In the genomic region with DNA sequence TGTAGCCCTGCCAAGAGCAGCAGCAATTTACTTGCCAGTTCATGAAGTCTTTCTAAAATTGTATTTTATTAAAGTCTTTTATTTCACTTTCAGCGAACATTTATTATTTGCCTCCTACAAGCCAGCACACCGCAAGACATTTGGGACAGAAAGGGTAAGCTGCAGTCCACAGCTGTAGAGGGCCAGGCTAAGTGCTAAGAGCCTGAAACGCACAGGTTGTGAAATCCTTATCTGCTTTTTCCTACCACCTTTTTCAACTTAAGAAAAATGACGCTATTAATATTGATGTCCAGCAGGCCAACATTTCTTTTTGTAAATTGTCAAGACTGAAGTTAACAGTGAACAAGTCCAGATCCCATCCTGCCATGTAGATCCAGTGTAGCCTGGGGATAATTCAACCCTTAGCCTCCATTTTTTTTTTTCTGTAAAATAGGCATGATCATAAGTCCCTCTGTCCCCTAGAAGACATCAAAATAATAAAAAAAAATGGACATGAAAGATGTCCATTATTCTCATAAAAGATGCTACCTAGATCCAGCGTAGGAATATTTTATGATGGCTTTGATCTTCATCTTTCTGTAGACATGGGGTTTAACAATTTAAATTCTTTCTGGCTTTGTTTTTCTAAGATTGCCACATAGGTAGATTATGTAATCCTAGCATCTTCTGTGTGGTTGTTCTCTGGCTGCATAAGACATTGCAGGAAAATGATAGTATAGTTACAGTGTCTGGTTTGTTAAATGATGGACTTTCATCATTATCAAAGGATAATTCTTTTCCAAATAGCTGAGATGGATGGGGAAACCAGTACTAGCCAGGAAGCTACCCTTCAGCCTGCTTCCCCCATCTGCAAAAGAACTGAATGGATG, we compare ENCODE assay signal across 24 cellular contexts.
DNase-seq lines count a peak whose midpoint lies in the region; ATAC-seq and TF ChIP-seq lines count a peak whose summit lies in the region.
"Had no signal": no experiment of that assay in that cellular context is flagged by ENCODE, and none has a peak within 500 bp of the region (broad histone marks: within the 10 kb centered on the region; RNA-seq: fewer than 3 reads in every experiment).

No MANE protein-coding gene starts in this region.

- no peak overlapping the region for H4K5ac ChIP-seq in IMR-90 (ENCODE audit: low read depth, low read length)

- H3K9me3 Mint-ChIP-seq in neural progenitor cell: peaks cover 9% of the 10 kb centered on the region
- H3K9me3 Mint-ChIP-seq: activated T-cell treated with anti-CD3 and anti-CD28 coated beads, Interleukin-2, amount 50 U/mL, for 72 hours; IgD-negative memory B cell had no signal

- ATAC-seq in IMR-90 (ENCODE audit: low read depth) (no peak), HG03469 (IDR thresholded peaks at IDR 0.05; ENCODE audit: unreplicated experiment) (no peak)
- ATAC-seq: activated CD8-positive, alpha-beta memory T cell treated with anti-CD3 and anti-CD28 coated beads, Interleukin-2, amount 10 ng/mL, durations not matched to agents 7 days and 5 days; activated T-cell treated with anti-CD3 and anti-CD28 coated beads, Interleukin-2, amount 50 U/mL, for 72 hours; PC-3 had no signal

- H2BK5ac ChIP-seq in IMR-90 (ENCODE audit: low read depth, low read length, poor library complexity, severe bottlenecking): no peak overlapping the region

- H2BK15ac ChIP-seq in IMR-90 (ENCODE audit: low read depth, low read length): no peak overlapping the region

- H3K27ac ChIP-seq in IMR-90 (ENCODE audit: insufficient read depth, low read length) (no peak overlapping the region), neural progenitor cell (no peak overlapping the region)
- H3K27ac ChIP-seq: GM23248 had no signal

- H3K4ac ChIP-seq in IMR-90 (ENCODE audit: low read depth, low read length): no peak overlapping the region

- H3K9me3 ChIP-seq in IMR-90 (ENCODE audit: control insufficient read depth, insufficient read depth, low read length): peaks cover 3% of the 10 kb centered on the region; the same call in 1 of the 2 replicates
- H3K9me3 ChIP-seq in adipocyte (ENCODE audit: control insufficient read depth, low read length): no peaks in the 10 kb centered on the region
- H3K9me3 ChIP-seq in neural progenitor cell (ENCODE audit: low read depth): no peaks in the 10 kb centered on the region
- H3K9me3 ChIP-seq: transverse colon had no signal

- H3K4me3 ChIP-seq in IMR-90 (ENCODE audit: insufficient read depth, low read depth, low read length) (no peak overlapping the region), adipocyte (ENCODE audit: low read length) (no peak overlapping the region), neural progenitor cell (no peak overlapping the region)
- H3K4me3 ChIP-seq: GM23248, transverse colon had no signal

- no peak overlapping the region for H2BK20ac ChIP-seq in IMR-90 (ENCODE audit: low read depth, low read length)

- H3K18ac ChIP-seq in IMR-90 (ENCODE audit: low read depth, low read length): no peak overlapping the region

- H3F3A ChIP-seq in neural progenitor cell (ENCODE audit: low read depth): no peaks in the 10 kb centered on the region

- no peak overlapping the region for H4K8ac ChIP-seq in IMR-90 (ENCODE audit: low read depth in 2 of 2, low read length in 2 of 2)

- intact Hi-C loops in IMR-90 (cut with micrococcal nuclease): no loop called here

- no peak overlapping the region for H4K91ac ChIP-seq in IMR-90 (ENCODE audit: insufficient read depth, low read depth, low read length)

- DNase-seq in IMR-90 (no peak), MV-4-11 (lab: John Stamatoyannopoulos, UW) (peak; percentile 9), adipocyte (ENCODE audit: low read depth) (peak; percentile 31), neural progenitor cell (ENCODE audit: low spot score) (no peak), cortex of kidney (lab: John Stamatoyannopoulos, UW) (no peak), KG1 (lab: John Stamatoyannopoulos, UW) (no peak)
- DNase-seq: activated CD8-positive, alpha-beta memory T cell treated with anti-CD3 and anti-CD28 coated beads, Interleukin-2, amount 10 ng/mL, durations not matched to agents 7 days and 5 days; activated naive CD4-positive, alpha-beta T cell; activated T-cell treated with anti-CD3 and anti-CD28 coated beads, Interleukin-2, amount 50 U/mL, for 72 hours; DMS153; effector memory CD4-positive, alpha-beta T cell; erythroblast; GM23248; naive B cell; NCI-H1417 treated with DMSO at 0.1 percent for 48 hours; NCI-H2107; NCI-H446; occipital lobe; PC-3; stimulated activated CD4-positive, alpha-beta T cell treated with anti-CD3 and anti-CD28 coated beads, Interleukin-2, amount 100 ng/mL, for 48 hours; transverse colon had no signal

- peaks cover 11% of the 10 kb centered on the region for H3K27me3 Mint-ChIP-seq in neural progenitor cell (ENCODE audit: insufficient read depth, low read depth)
- H3K27me3 Mint-ChIP-seq: activated CD8-positive, alpha-beta memory T cell treated with anti-CD3 and anti-CD28 coated beads, Interleukin-2, amount 10 ng/mL, durations not matched to agents 7 days and 5 days; IgD-negative memory B cell had no signal

- no peaks in the 10 kb centered on the region for H3K79me1 ChIP-seq in IMR-90 (ENCODE audit: low read depth in 1 of 2, low read length in 2 of 2)

- H2BK120ac ChIP-seq in IMR-90 (ENCODE audit: low read depth, low read length): no peak overlapping the region

- H3K79me2 ChIP-seq in neural progenitor cell (ENCODE audit: low read depth): no peaks in the 10 kb centered on the region

- no peak overlapping the region for H3K23ac ChIP-seq in IMR-90 (ENCODE audit: low read depth, low read length)

- no peak overlapping the region for H3K14ac ChIP-seq in IMR-90 (replicated peaks; ENCODE audit: low read depth, low read length)

- no peaks in the 10 kb centered on the region for H3K27me3 ChIP-seq in IMR-90 (ENCODE audit: control insufficient read depth, insufficient read depth, low read length)
- peaks cover 23% of the 10 kb centered on the region for H3K27me3 ChIP-seq in adipocyte (replicated peaks; ENCODE audit: control insufficient read depth, insufficient read depth, low read length)
- no peaks in the 10 kb centered on the region for H3K27me3 ChIP-seq in neural progenitor cell
- H3K27me3 ChIP-seq: transverse colon had no signal

- H3K36me3 Mint-ChIP-seq in neural progenitor cell: no peaks in the 10 kb centered on the region
- H3K36me3 Mint-ChIP-seq: activated CD8-positive, alpha-beta memory T cell treated with anti-CD3 and anti-CD28 coated beads, Interleukin-2, amount 10 ng/mL, durations not matched to agents 7 days and 5 days; IgD-negative memory B cell; memory B cell; naive B cell had no signal

- in situ Hi-C loops in IMR-90 (cut with MboI; ENCODE audit: low sequenced_read_pairs): no loop called here

- H2AK9ac ChIP-seq in IMR-90 (replicated peaks; ENCODE audit: low read depth, low read length, poor library complexity): no peak overlapping the region

- H2AFZ ChIP-seq in IMR-90 (replicated peaks; ENCODE audit: low read length, poor library complexity): peak overlapping the region; percentile 43
- H2AFZ ChIP-seq in neural progenitor cell (replicated peaks): peak overlapping the region; percentile 39
- H2AFZ ChIP-seq: GM23248 had no signal

- H3K4me1 ChIP-seq in IMR-90 (ENCODE audit: control insufficient read depth, insufficient read depth, low read length) (no peaks in the 10 kb centered on the region), adipocyte (ENCODE audit: control insufficient read depth, insufficient read depth, low read length) (no peaks in the 10 kb centered on the region), neural progenitor cell (peaks cover 18% of the 10 kb centered on the region)
- H3K4me1 ChIP-seq: transverse colon had no signal

- H3K36me3 ChIP-seq in IMR-90 (ENCODE audit: control insufficient read depth, insufficient read depth, low read length): no peaks in the 10 kb centered on the region
- H3K36me3 ChIP-seq in adipocyte (ENCODE audit: control insufficient read depth, insufficient read depth, low read length, severe bottlenecking): no peaks in the 10 kb centered on the region
- no peaks in the 10 kb centered on the region for H3K36me3 ChIP-seq in neural progenitor cell
- H3K36me3 ChIP-seq: transverse colon had no signal

- no peak overlapping the region for H2AK5ac ChIP-seq in IMR-90 (ENCODE audit: low read depth, low read length)

- TF ChIP-seq CTCF in IMR-90 (conservative IDR thresholded peaks at IDR 0.05; ENCODE audit: low read depth, low read length): no peak
- TF ChIP-seq CTCF in neural progenitor cell (IDR thresholded peaks at IDR 0.05): no peak

- WGBS in IMR-90 (ENCODE audit: extremely low coverage in 2 of 2, insufficient read length in 1 of 2), 2 experiments: no CpG with 5 or more reads among the region's 5 CpGs

- H3K27ac Mint-ChIP-seq in neural progenitor cell: no peak overlapping the region
- H3K27ac Mint-ChIP-seq: activated CD8-positive, alpha-beta memory T cell treated with anti-CD3 and anti-CD28 coated beads, Interleukin-2, amount 10 ng/mL, durations not matched to agents 7 days and 5 days; activated T-cell treated with anti-CD3 and anti-CD28 coated beads, Interleukin-2, amount 50 U/mL, for 72 hours; IgD-negative memory B cell; memory B cell had no signal

- no peak for TF ChIP-seq POLR2A in IMR-90 (IDR thresholded peaks at IDR 0.05; ENCODE audit: low read depth, low read length)

- CTCF ChIA-PET in IMR-90 (lab: Yijun Ruan, JAX): no interaction called here

- dilution Hi-C loops in IMR-90 (cut with HindIII; ENCODE audit: low sequenced_read_pairs, unreplicated experiment): no loop called here

- H3K56ac ChIP-seq in IMR-90 (ENCODE audit: extremely low read depth, insufficient read depth, low read length): no peak overlapping the region

- H3K4me2 ChIP-seq in IMR-90 (ENCODE audit: low read depth, low read length): no peak overlapping the region
- H3K4me2 ChIP-seq in neural progenitor cell: no peak overlapping the region

- no peak for TF ChIP-seq RAD21 in IMR-90 (IDR thresholded peaks at IDR 0.05; ENCODE audit: low read length)

- no peaks in the 10 kb centered on the region for H3K9me1 ChIP-seq in IMR-90 (ENCODE audit: insufficient read depth, low read length)

- POLR2A ChIA-PET in IMR-90 (lab: Charles Lee; ENCODE audit: unreplicated experiment): no interaction called here

- H3K9ac ChIP-seq in IMR-90 (ENCODE audit: low read depth, low read length): no peak overlapping the region
- H3K9ac ChIP-seq in adipocyte (ENCODE audit: low read length): no peak overlapping the region
- no peak overlapping the region for H3K9ac ChIP-seq in neural progenitor cell
- H3K9ac ChIP-seq: GM23248 had no signal

- no TSS peak for BruUV-seq in IMR-90 (replicated peaks; lab: Mats Ljungman, UMichigan)

- peaks cover 12% of the 10 kb centered on the region for H3K4me1 Mint-ChIP-seq in neural progenitor cell
- H3K4me1 Mint-ChIP-seq: activated CD8-positive, alpha-beta memory T cell treated with anti-CD3 and anti-CD28 coated beads, Interleukin-2, amount 10 ng/mL, durations not matched to agents 7 days and 5 days; IgD-negative memory B cell; memory B cell; naive B cell had no signal

- no peaks in the 10 kb centered on the region for H4K20me1 ChIP-seq in IMR-90 (ENCODE audit: insufficient read depth, low read length)
- no peaks in the 10 kb centered on the region for H4K20me1 ChIP-seq in neural progenitor cell (ENCODE audit: low read depth)

- H3K4me3 Mint-ChIP-seq in neural progenitor cell: no peak overlapping the region
- H3K4me3 Mint-ChIP-seq: activated CD8-positive, alpha-beta memory T cell treated with anti-CD3 and anti-CD28 coated beads, Interleukin-2, amount 10 ng/mL, durations not matched to agents 7 days and 5 days; activated T-cell treated with anti-CD3 and anti-CD28 coated beads, Interleukin-2, amount 50 U/mL, for 72 hours; IgD-negative memory B cell; memory B cell; naive B cell had no signal

Comparison
In these comparisons a context has a peak if more than half of its experiments do, and no peak if none do; other contexts are left out.
1. DNase-seq: peak in MV-4-11 (single experiment) and adipocyte (single experiment); none in IMR-90 (single experiment), neural progenitor cell (single experiment), cortex of kidney (single experiment) and KG1 (single experiment).